1 cellular context compared by ENCODE assay signal in the genomic region with DNA sequence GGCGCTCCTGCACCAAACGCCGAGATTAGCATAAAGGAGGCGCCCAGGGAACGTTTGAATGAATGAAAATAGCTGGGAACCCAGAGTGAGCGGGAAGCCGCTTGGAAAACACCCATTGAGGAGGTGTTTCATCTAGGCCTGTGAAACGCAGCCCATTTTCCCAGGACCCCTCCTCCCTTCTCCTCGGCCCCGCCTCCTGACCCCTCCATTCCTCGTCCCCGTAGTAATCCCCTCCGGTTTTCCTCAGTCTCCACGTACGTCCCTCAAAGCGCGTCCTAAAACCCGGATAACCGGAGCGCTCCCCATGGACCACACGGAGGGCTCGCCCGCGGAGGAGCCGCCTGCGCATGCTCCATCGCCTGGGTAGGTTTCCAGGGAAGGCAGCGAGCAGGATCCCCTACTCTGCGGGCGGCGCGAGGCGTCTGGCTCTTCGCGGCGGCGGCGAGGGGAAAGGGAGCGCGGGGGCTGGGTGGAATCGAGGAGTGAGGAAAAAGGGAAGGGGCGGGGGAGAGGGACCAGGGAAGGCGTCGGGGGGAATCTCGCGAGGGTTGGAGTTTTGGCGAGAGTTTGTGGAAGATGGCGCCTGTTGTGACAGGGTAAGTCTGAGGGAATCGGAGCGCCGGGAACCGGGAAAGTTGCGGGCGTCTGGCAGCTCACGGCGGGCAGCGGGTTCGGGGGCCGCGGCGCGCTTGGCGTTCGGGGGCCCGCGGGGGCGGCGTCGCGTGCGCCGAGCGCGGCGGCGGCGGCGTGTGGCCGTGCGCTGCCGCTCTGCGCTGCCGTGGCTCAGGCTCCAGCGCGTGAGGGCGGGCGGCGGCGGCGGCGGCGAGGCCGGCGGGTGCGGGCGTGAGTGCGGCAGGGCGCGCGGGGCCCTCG.
A peak's percentile ranks its signal among the peaks of the same experiment; 100 is the strongest.
TF ChIP-seq lines count a peak whose summit lies in the region.

A gene (plus strand): TSS at position 562 of the 873 bp plus-strand sequence. CDS start 15 bp downstream, at position 577.

TF ChIP-seq in liver, 16 proteins besides CTCF, POLR2A, EP300 and RAD21 (continued from another document):
- TF ChIP-seq, protein P1, sequence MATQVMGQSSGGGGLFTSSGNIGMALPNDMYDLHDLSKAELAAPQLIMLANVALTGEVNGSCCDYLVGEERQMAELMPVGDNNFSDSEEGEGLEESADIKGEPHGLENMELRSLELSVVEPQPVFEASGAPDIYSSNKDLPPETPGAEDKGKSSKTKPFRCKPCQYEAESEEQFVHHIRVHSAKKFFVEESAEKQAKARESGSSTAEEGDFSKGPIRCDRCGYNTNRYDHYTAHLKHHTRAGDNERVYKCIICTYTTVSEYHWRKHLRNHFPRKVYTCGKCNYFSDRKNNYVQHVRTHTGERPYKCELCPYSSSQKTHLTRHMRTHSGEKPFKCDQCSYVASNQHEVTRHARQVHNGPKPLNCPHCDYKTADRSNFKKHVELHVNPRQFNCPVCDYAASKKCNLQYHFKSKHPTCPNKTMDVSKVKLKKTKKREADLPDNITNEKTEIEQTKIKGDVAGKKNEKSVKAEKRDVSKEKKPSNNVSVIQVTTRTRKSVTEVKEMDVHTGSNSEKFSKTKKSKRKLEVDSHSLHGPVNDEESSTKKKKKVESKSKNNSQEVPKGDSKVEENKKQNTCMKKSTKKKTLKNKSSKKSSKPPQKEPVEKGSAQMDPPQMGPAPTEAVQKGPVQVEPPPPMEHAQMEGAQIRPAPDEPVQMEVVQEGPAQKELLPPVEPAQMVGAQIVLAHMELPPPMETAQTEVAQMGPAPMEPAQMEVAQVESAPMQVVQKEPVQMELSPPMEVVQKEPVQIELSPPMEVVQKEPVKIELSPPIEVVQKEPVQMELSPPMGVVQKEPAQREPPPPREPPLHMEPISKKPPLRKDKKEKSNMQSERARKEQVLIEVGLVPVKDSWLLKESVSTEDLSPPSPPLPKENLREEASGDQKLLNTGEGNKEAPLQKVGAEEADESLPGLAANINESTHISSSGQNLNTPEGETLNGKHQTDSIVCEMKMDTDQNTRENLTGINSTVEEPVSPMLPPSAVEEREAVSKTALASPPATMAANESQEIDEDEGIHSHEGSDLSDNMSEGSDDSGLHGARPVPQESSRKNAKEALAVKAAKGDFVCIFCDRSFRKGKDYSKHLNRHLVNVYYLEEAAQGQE (IDR thresholded peaks at IDR 0.05) = peak; percentile 66
TF ChIP-seq in liver: peak in this region for 11.
